ENCODE assay signal across 18 cellular contexts in the genomic region with DNA sequence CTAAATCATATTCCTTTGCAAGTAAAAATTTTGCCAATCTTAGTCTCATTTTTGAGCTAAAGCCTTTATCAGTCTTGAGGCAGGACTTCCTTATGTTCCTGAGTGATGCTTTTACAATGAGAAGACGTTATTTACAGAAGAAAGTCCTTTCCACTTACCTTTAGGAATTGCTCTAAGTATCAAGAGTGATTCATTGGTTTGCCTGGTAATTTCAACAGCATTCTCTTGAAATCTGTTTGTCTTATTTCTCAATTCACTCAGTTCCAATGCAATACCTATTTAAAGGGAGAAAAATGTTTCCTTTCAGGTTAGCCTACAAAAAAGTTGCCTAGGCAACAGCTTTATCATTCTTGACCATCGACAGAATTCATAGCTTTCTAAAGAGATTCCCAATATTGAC.
"Had no signal": no experiment of that assay in that cellular context is flagged by ENCODE, and none has a peak within 500 bp of the region (broad histone marks: within the 10 kb centered on the region; RNA-seq: fewer than 3 reads in every experiment).

No MANE protein-coding gene starts in this region.

- H3K9ac ChIP-seq: parathyroid adenoma had no signal

- H2AFZ ChIP-seq: hepatocyte, parathyroid adenoma had no signal

- DNase-seq: cerebellar nuclear complex; colonic mucosa; dermis blood vessel endothelial cell; foreskin melanocyte; head of caudate nucleus; naive thymus-derived CD4-positive, alpha-beta T cell; nephron progenitor cell; psoas muscle; sigmoid colon; stimulated activated CD4-positive, alpha-beta T cell treated with anti-CD3 and anti-CD28 coated beads, Interleukin-12 subunit alpha, Interleukin-12 subunit beta, amount 100 ng/mL, for 4 hours; stimulated activated CD4-positive, alpha-beta T cell treated with anti-CD3 and anti-CD28 coated beads, Interleukin-4, amount 100 ng/mL, for 1 hour; stimulated activated CD8-positive, alpha-beta memory T cell treated with anti-CD3 and anti-CD28 coated beads, Interleukin-4, amount 100 ng/mL, for 48 hours; testis had no signal

- H3K4me2 ChIP-seq: hepatocyte had no signal

- H3K4me3 ChIP-seq: colonic mucosa, hepatocyte, psoas muscle, sigmoid colon, skin epidermis, testis, tibial nerve had no signal

- H3K79me2 ChIP-seq: hepatocyte, parathyroid adenoma had no signal

- ATAC-seq: naive thymus-derived CD4-positive, alpha-beta T cell; psoas muscle; stimulated activated effector memory CD8-positive, alpha-beta T cell treated with anti-CD3 and anti-CD28 coated beads, Interleukin-12 subunit alpha, Interleukin-12 subunit beta, amount 100 ng/mL, for 72 hours had no signal

- H3K4me1 ChIP-seq: colonic mucosa, parathyroid adenoma, psoas muscle, testis, tibial nerve had no signal

- H3K27ac ChIP-seq: colonic mucosa, hepatocyte, parathyroid adenoma, psoas muscle, sigmoid colon, skin epidermis, testis, tibial nerve had no signal

- H3K27me3 ChIP-seq: colonic mucosa, hepatocyte, sigmoid colon, testis, tibial nerve had no signal

- H3K9me3 ChIP-seq: colonic mucosa, psoas muscle, sigmoid colon, testis, tibial nerve had no signal

- H3K36me3 ChIP-seq: colonic mucosa, sigmoid colon, tibial nerve had no signal
